ENCODE assay signal across 26 cellular contexts in genomic region chr17:49510059-49510719, GRCh38. TPM values are rescaled to one million over a fixed set of nuclear protein-coding genes. Genes with fewer than 3 reads are reported as not detected.
"Had no signal": no experiment of that assay in that cellular context is flagged by ENCODE, and none has a peak within 500 bp of the region (broad histone marks: within the 10 kb centered on the region; RNA-seq: fewer than 3 reads in every experiment).

No MANE protein-coding gene starts in this region.

- H3K36me3 ChIP-seq: left lung, neutrophil, pancreas, thyroid gland, upper lobe of right lung had no signal

- H3K9me3 Mint-ChIP-seq: activated CD4-positive, alpha-beta T cell treated with anti-CD3 and anti-CD28 coated beads, Interleukin-2, amount 10 ng/mL, durations not matched to agents 7 days and 5 days; activated CD8-positive, alpha-beta T cell treated with anti-CD3 and anti-CD28 coated beads for 36 hours; activated naive CD4-positive, alpha-beta T cell treated with anti-CD3 and anti-CD28 coated beads, Interleukin-2, amount 50 U/mL, for 72 hours; brain; dendritic cell treated with granulocyte-macrophage colony-stimulating factor and Interleukin-4, amounts not matched to agents 40 ng/mL and 50 ng/mL, for 4 days; naive thymus-derived CD8-positive, alpha-beta T cell; stimulated activated naive CD8-positive, alpha-beta T cell treated with anti-CD3 and anti-CD28 coated beads, Interleukin-15, Interleukin-2, amounts not matched to agents 100 ng/mL and 50 ng/mL, for 24 hours had no signal

- H3K4me3 Mint-ChIP-seq: activated CD4-positive, alpha-beta T cell treated with anti-CD3 and anti-CD28 coated beads, Interleukin-2, amount 10 ng/mL, durations not matched to agents 7 days and 5 days; activated CD8-positive, alpha-beta memory T cell treated with anti-CD3 and anti-CD28 coated beads, Interleukin-2, amount 10 ng/mL, durations not matched to agents 7 days and 5 days; activated CD8-positive, alpha-beta T cell treated with anti-CD3 and anti-CD28 coated beads for 36 hours; brain; dendritic cell treated with granulocyte-macrophage colony-stimulating factor and Interleukin-4, amounts not matched to agents 40 ng/mL and 50 ng/mL, for 4 days; naive thymus-derived CD8-positive, alpha-beta T cell; stimulated activated naive CD8-positive, alpha-beta T cell treated with anti-CD3 and anti-CD28 coated beads, Interleukin-15, Interleukin-2, amounts not matched to agents 100 ng/mL and 50 ng/mL, for 24 hours had no signal

- H3K4me3 ChIP-seq: heart right ventricle, left lung, lung, pancreas, thyroid gland, upper lobe of right lung had no signal

- H3K27ac ChIP-seq: heart right ventricle, left lung, neutrophil, pancreas, thyroid gland, upper lobe of right lung had no signal

- H3K4me1 Mint-ChIP-seq: activated CD4-positive, alpha-beta T cell treated with anti-CD3 and anti-CD28 coated beads, Interleukin-2, amount 10 ng/mL, durations not matched to agents 7 days and 5 days had no signal

- FAIRE-seq: endometrium, pancreas had no signal

- DNase-seq: activated CD4-positive, alpha-beta T cell treated with anti-CD3 and anti-CD28 coated beads, Interleukin-2, amount 10 ng/mL, durations not matched to agents 7 days and 5 days; activated CD8-positive, alpha-beta memory T cell treated with anti-CD3 and anti-CD28 coated beads, Interleukin-2, amount 10 ng/mL, durations not matched to agents 7 days and 5 days; activated CD8-positive, alpha-beta T cell treated with anti-CD3 and anti-CD28 coated beads for 36 hours; activated gamma-delta T cell treated with Interleukin-2 at 50 U/mL for 16 hours; activated T-cell treated with anti-CD3 and anti-CD28 coated beads, Interleukin-2, amount 50 U/mL, for 1 hour; aorta; effector CD4-positive, alpha-beta T cell; erythroblast; foreskin fibroblast; heart right ventricle; left lung; pancreas; stimulated activated CD4-positive, alpha-beta T cell treated with anti-CD3 and anti-CD28 coated beads, Interleukin-12 subunit alpha, Interleukin-12 subunit beta, amount 100 ng/mL, for 4 hours; stimulated activated CD4-positive, alpha-beta T cell treated with anti-CD3 and anti-CD28 coated beads, Interleukin-1b, Interleukin-23, amount 100 ng/mL, for 48 hours; thyroid gland; upper lobe of right lung had no signal

- H3K9me3 ChIP-seq: heart right ventricle, left lung, neutrophil, pancreas, thyroid gland, upper lobe of right lung had no signal

- H3K27me3 ChIP-seq: pancreas, thyroid gland had no signal

- H3K36me3 Mint-ChIP-seq: activated CD8-positive, alpha-beta memory T cell treated with anti-CD3 and anti-CD28 coated beads, Interleukin-2, amount 10 ng/mL, durations not matched to agents 7 days and 5 days; activated naive CD4-positive, alpha-beta T cell treated with anti-CD3 and anti-CD28 coated beads, Interleukin-2, amount 50 U/mL, for 72 hours; naive thymus-derived CD8-positive, alpha-beta T cell had no signal

- H3K27ac Mint-ChIP-seq: activated CD4-positive, alpha-beta T cell treated with anti-CD3 and anti-CD28 coated beads, Interleukin-2, amount 10 ng/mL, durations not matched to agents 7 days and 5 days; activated CD8-positive, alpha-beta memory T cell treated with anti-CD3 and anti-CD28 coated beads, Interleukin-2, amount 10 ng/mL, durations not matched to agents 7 days and 5 days; activated CD8-positive, alpha-beta T cell treated with anti-CD3 and anti-CD28 coated beads for 36 hours; activated naive CD4-positive, alpha-beta T cell treated with anti-CD3 and anti-CD28 coated beads, Interleukin-2, amount 50 U/mL, for 72 hours; brain; dendritic cell treated with granulocyte-macrophage colony-stimulating factor and Interleukin-4, amounts not matched to agents 40 ng/mL and 50 ng/mL, for 4 days; naive thymus-derived CD8-positive, alpha-beta T cell; stimulated activated naive CD8-positive, alpha-beta T cell treated with anti-CD3 and anti-CD28 coated beads, Interleukin-15, Interleukin-2, amounts not matched to agents 100 ng/mL and 50 ng/mL, for 24 hours had no signal

- ATAC-seq: activated CD4-positive, CD25-positive, alpha-beta regulatory T cell treated with anti-CD3 and anti-CD28 coated beads, Interleukin-2, amount 50 U/mL, for 24 hours; activated CD8-positive, alpha-beta memory T cell treated with anti-CD3 and anti-CD28 coated beads, Interleukin-2, amount 10 ng/mL, durations not matched to agents 7 days and 5 days; activated CD8-positive, alpha-beta T cell treated with anti-CD3 and anti-CD28 coated beads for 36 hours; activated naive CD4-positive, alpha-beta T cell treated with anti-CD3 and anti-CD28 coated beads, Interleukin-2, amount 50 U/mL, for 72 hours; heart right ventricle; left lung; naive thymus-derived CD8-positive, alpha-beta T cell; pancreas; right cardiac atrium; upper lobe of right lung had no signal

RNA-seq across cellular contexts. Expression of gene NGFR, which starts 15.1 kb away (rescaled TPM):
- total RNA-seq: activated naive CD4-positive, alpha-beta T cell treated with anti-CD3 and anti-CD28 coated beads, Interleukin-2, amount 50 U/mL, for 72 hours had no signal
